ENCODE assay signal across 17 cellular contexts in genomic region chr7:151416921-151417320, GRCh38. TPM values are rescaled to one million over a fixed set of nuclear protein-coding genes. Genes with fewer than 3 reads are reported as not detected.
DNase-seq lines count a peak whose midpoint lies in the region; ATAC-seq and TF ChIP-seq lines count a peak whose summit lies in the region.
"Had no signal": no experiment of that assay in that cellular context is flagged by ENCODE, and none has a peak within 500 bp of the region (broad histone marks: within the 10 kb centered on the region; RNA-seq: fewer than 3 reads in every experiment).

No MANE protein-coding gene starts in this region.

- no peak overlapping the region for H4K5ac ChIP-seq in IMR-90 (ENCODE audit: low read depth, low read length)

- no peaks in the 10 kb centered on the region for H3K79me1 ChIP-seq in IMR-90 (ENCODE audit: low read depth in 1 of 2, low read length in 2 of 2)

- no peak overlapping the region for H2AK9ac ChIP-seq in IMR-90 (replicated peaks; ENCODE audit: low read depth, low read length, poor library complexity)

- H4K20me1 ChIP-seq in IMR-90 (ENCODE audit: insufficient read depth, low read length), result no peaks in the 10 kb centered on the region

- CTCF ChIA-PET in IMR-90 (lab: Yijun Ruan, JAX), result no interaction called here

- no peak overlapping the region for H2BK5ac ChIP-seq in IMR-90 (ENCODE audit: low read depth, low read length, poor library complexity, severe bottlenecking)

- H3K4ac ChIP-seq in IMR-90 (ENCODE audit: low read depth, low read length), result no peak overlapping the region

- DNase-seq in IMR-90 (no peak), SJCRH30 (peak; percentile 31 to 47), islet precursor cell (peak; percentile 84), sigmoid colon (peak; percentile 68), foreskin melanocyte (no peak), NCI-H1436 (lab: John Stamatoyannopoulos, UW) (no peak)
- no peak for DNase-seq in activated CD4-positive, CD25-positive, alpha-beta regulatory T cell treated with anti-CD3 and anti-CD28 coated beads, Interleukin-2, amount 50 U/mL, for 72 hours
- DNase-seq: activated CD8-positive, alpha-beta T cell treated with anti-CD3 and anti-CD28 coated beads for 36 hours; activated naive CD8-positive, alpha-beta T cell treated with anti-CD3 and anti-CD28 coated beads, Interleukin-2, amount 50 U/mL, for 24 hours; activated T-cell treated with anti-CD3 and anti-CD28 coated beads, Interleukin-2, amount 50 U/mL, for 72 hours; DMS153; endodermal cell; Karpas-422; NCI-H1694; NCI-H510A had no signal

- H3K27me3 ChIP-seq in IMR-90 (ENCODE audit: control insufficient read depth, insufficient read depth, low read length) (peaks cover 29% of the 10 kb centered on the region), SJCRH30 (peaks cover 4% of the 10 kb centered on the region), sigmoid colon (peaks cover 0 to 15% (median 0%) of the 10 kb centered on the region in 3 donors)

- TF ChIP-seq POLR2A in IMR-90 (IDR thresholded peaks at IDR 0.05; ENCODE audit: low read depth, low read length), result no peak
- TF ChIP-seq POLR2A in sigmoid colon (IDR thresholded peaks at IDR 0.05), result no peak

- H2BK15ac ChIP-seq in IMR-90 (ENCODE audit: low read depth, low read length), result no peak overlapping the region

- TF ChIP-seq EP300 in sigmoid colon (IDR thresholded peaks at IDR 0.05), result no peak

- POLR2A ChIA-PET in IMR-90 (lab: Charles Lee; ENCODE audit: unreplicated experiment), result no interaction called here

- ATAC-seq in IMR-90 (ENCODE audit: low read depth), result no peak; the same call in 1 of the 2 replicates
- ATAC-seq: activated CD8-positive, alpha-beta T cell treated with anti-CD3 and anti-CD28 coated beads for 36 hours; activated naive CD8-positive, alpha-beta T cell treated with anti-CD3 and anti-CD28 coated beads, Interleukin-2, amount 50 U/mL, for 24 hours; activated T-cell treated with anti-CD3 and anti-CD28 coated beads, Interleukin-2, amount 50 U/mL, for 72 hours had no signal

- no peak overlapping the region for H4K91ac ChIP-seq in IMR-90 (ENCODE audit: insufficient read depth, low read depth, low read length)

- H3K9ac ChIP-seq in IMR-90 (ENCODE audit: low read depth, low read length), result no peak overlapping the region
- H3K9ac ChIP-seq: BLaER1 had no signal

- dilution Hi-C loops in IMR-90 (cut with HindIII; ENCODE audit: low sequenced_read_pairs, unreplicated experiment), result no loop called here

- in situ Hi-C loops in IMR-90 (cut with MboI; ENCODE audit: low sequenced_read_pairs), result no loop called here

- H3K56ac ChIP-seq in IMR-90 (ENCODE audit: extremely low read depth, insufficient read depth, low read length), result no peak overlapping the region

- peak overlapping the region; percentile 52; the same call in 1 of the 2 replicates for H2AK5ac ChIP-seq in IMR-90 (ENCODE audit: low read depth, low read length)

- H3K18ac ChIP-seq in IMR-90 (ENCODE audit: low read depth, low read length), result no peak overlapping the region

- 23% methylated on average over 6 of the region's 11 CpGs; no CpG with 5 or more reads in 1 of the 2 experiments for WGBS in IMR-90 (ENCODE audit: extremely low coverage in 2 of 2, insufficient read length in 1 of 2), 2 experiments
- 52 to 58% methylated on average over 11 of the region's 11 CpGs for WGBS in sigmoid colon, 2 donors

- TF ChIP-seq CTCF in IMR-90 (conservative IDR thresholded peaks at IDR 0.05; ENCODE audit: low read depth, low read length), result no peak
- no peak for TF ChIP-seq CTCF in sigmoid colon (IDR thresholded peaks at IDR 0.05)

- H3K9me3 ChIP-seq in IMR-90 (ENCODE audit: control insufficient read depth, insufficient read depth, low read length) (peaks cover 17% of the 10 kb centered on the region), SJCRH30 (replicated peaks) (peaks cover 3% of the 10 kb centered on the region), sigmoid colon (peaks cover 0 to 3% (median 2%) of the 10 kb centered on the region in 4 donors)

- H3K27ac ChIP-seq in IMR-90 (ENCODE audit: insufficient read depth, low read length) (no peak overlapping the region), SJCRH30 (no peak overlapping the region), sigmoid colon (no peak overlapping the region)
- H3K27ac ChIP-seq: BLaER1 had no signal

- H3K23ac ChIP-seq in IMR-90 (ENCODE audit: low read depth, low read length), result no peak overlapping the region

- no peak overlapping the region for H2BK20ac ChIP-seq in IMR-90 (ENCODE audit: low read depth, low read length)

- H3K9me1 ChIP-seq in IMR-90 (ENCODE audit: insufficient read depth, low read length), result no peaks in the 10 kb centered on the region

- H3K36me3 ChIP-seq in IMR-90 (ENCODE audit: control insufficient read depth, insufficient read depth, low read length) (no peaks in the 10 kb centered on the region), SJCRH30 (no peaks in the 10 kb centered on the region), sigmoid colon (no peaks in the 10 kb centered on the region)
- H3K36me3 ChIP-seq: BLaER1, HAP-1 had no signal

- no peak for TF ChIP-seq RAD21 in IMR-90 (IDR thresholded peaks at IDR 0.05; ENCODE audit: low read length)

- no peaks in the 10 kb centered on the region; the same call in 1 of the 2 replicates for H3K4me1 ChIP-seq in IMR-90 (ENCODE audit: control insufficient read depth, insufficient read depth, low read length)
- no peaks in the 10 kb centered on the region for H3K4me1 ChIP-seq in SJCRH30
- no peaks in the 10 kb centered on the region for H3K4me1 ChIP-seq in sigmoid colon
- H3K4me1 ChIP-seq: HAP-1 had no signal

- BruUV-seq in IMR-90 (replicated peaks; lab: Mats Ljungman, UMichigan), result no TSS peak

- no peak overlapping the region for H3K4me3 ChIP-seq in IMR-90 (ENCODE audit: insufficient read depth, low read depth, low read length)
- H3K4me3 ChIP-seq in SJCRH30, result no peak overlapping the region
- H3K4me3 ChIP-seq in sigmoid colon, result no peak overlapping the region
- H3K4me3 ChIP-seq: BLaER1, HAP-1 had no signal

- H2AFZ ChIP-seq in IMR-90 (replicated peaks; ENCODE audit: low read length, poor library complexity), result no peak overlapping the region

- no peak overlapping the region for H3K14ac ChIP-seq in IMR-90 (replicated peaks; ENCODE audit: low read depth, low read length)

- H2BK120ac ChIP-seq in IMR-90 (ENCODE audit: low read depth, low read length), result no peak overlapping the region

- intact Hi-C loops in IMR-90 (cut with micrococcal nuclease) (no loop called here), sigmoid colon (cut with DNase I) (no loop called here)

- H3K4me2 ChIP-seq in IMR-90 (ENCODE audit: low read depth, low read length), result no peak overlapping the region
- H3K4me2 ChIP-seq: BLaER1 had no signal

- no peak overlapping the region for H4K8ac ChIP-seq in IMR-90 (ENCODE audit: low read depth in 2 of 2, low read length in 2 of 2)

TF ChIP-seq in IMR-90, 13 proteins besides CTCF, POLR2A, EP300 and RAD21:
- TF ChIP-seq BHLHE40 (IDR thresholded peaks at IDR 0.05; ENCODE audit: low read depth, low read length) (no peak), RCOR1 (IDR thresholded peaks at IDR 0.05; ENCODE audit: insufficient replicate concordance, low read length) (no peak), CHD1 (IDR thresholded peaks at IDR 0.05; ENCODE audit: low read depth, low read length) (no peak), SMC3 (IDR thresholded peaks at IDR 0.05; ENCODE audit: low read depth, low read length) (no peak), MAFK (IDR thresholded peaks at IDR 0.05; ENCODE audit: low read depth, low read length) (no peak), MXI1 (IDR thresholded peaks at IDR 0.05; ENCODE audit: borderline replicate concordance, low read depth, low read length) (no peak)
- TF ChIP-seq, protein P1, sequence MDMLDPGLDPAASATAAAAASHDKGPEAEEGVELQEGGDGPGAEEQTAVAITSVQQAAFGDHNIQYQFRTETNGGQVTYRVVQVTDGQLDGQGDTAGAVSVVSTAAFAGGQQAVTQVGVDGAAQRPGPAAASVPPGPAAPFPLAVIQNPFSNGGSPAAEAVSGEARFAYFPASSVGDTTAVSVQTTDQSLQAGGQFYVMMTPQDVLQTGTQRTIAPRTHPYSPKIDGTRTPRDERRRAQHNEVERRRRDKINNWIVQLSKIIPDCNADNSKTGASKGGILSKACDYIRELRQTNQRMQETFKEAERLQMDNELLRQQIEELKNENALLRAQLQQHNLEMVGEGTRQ (IDR thresholded peaks at IDR 0.05; ENCODE audit: low read depth, low read length), result no peak

RNA-seq across cellular contexts. Expression of gene WDR86, which starts 7.1 kb away (rescaled TPM):
- not detected in 2 replicates for total RNA-seq in IMR-90 (2012; rRNA removed)
- polyA plus RNA-seq in IMR-90 (2012; rRNA removed), result not detected in 2 replicates
- 0.11 TPM in 1 of 2 replicates, not detected in the other for polyA plus RNA-seq in IMR-90 (2012; cell fraction: cytosol; rRNA removed)
- 0.39 and 0.52 TPM in 2 replicates for polyA plus RNA-seq in IMR-90 (2012; cell fraction: nucleus; rRNA removed; ENCODE audit: low replicate concordance)
- total RNA-seq in SJCRH30 (2014; rRNA removed; shearing (Covaris generic)), result 0.46 and 1.0 TPM in 2 replicates
- 10 to 100 TPM; 14.4 to 23.8 (median 16.9) TPM for total RNA-seq in sigmoid colon
- 1 to 10 TPM in 2 of 3 donors, under 1 TPM in 1; 0.46 to 4.2 (median 2.1) TPM for polyA plus RNA-seq in sigmoid colon

RNA-seq across cellular contexts. Expression of gene CRYGN, which starts 23.0 kb away (rescaled TPM):
- total RNA-seq in IMR-90 (2012; rRNA removed), result not detected in 2 replicates
- not detected in 2 replicates for polyA plus RNA-seq in IMR-90 (2012; rRNA removed)
- not detected in 2 replicates for polyA plus RNA-seq in IMR-90 (2012; cell fraction: cytosol; rRNA removed)
- 0.12 and 0.14 TPM in 2 replicates for polyA plus RNA-seq in IMR-90 (2012; cell fraction: nucleus; rRNA removed; ENCODE audit: low replicate concordance)
- total RNA-seq in SJCRH30 (2014; rRNA removed; shearing (Covaris generic)), result not detected in 2 replicates
- 1 to 10 TPM in 2 of 4 donors, not detected in 2; 1.4 to 1.8 TPM for total RNA-seq in sigmoid colon
- polyA plus RNA-seq in sigmoid colon, result under 1 TPM in 2 of 3 donors, not detected in 1; 0.17 to 0.60 TPM

Comparison
In these comparisons a context has a peak if more than half of its experiments do, and no peak if none do; other contexts are left out.
1. DNase-seq: peak in SJCRH30 (2 of 2), islet precursor cell (single experiment) and sigmoid colon (single experiment); none in IMR-90 (single experiment), foreskin melanocyte (single experiment), activated CD4-positive, CD25-positive, alpha-beta regulatory T cell treated with anti-CD3 and anti-CD28 coated beads, Interleukin-2, amount 50 U/mL, for 72 hours (single experiment) and NCI-H1436 (single experiment).